Comparison of ENCODE assay signal across 24 cellular contexts in genomic region chr1:1089731-1090423, GRCh38. TPM values are rescaled to one million over a fixed set of nuclear protein-coding genes. Genes with fewer than 3 reads are reported as not detected.
DNase-seq lines count a peak whose midpoint lies in the region; ATAC-seq, FAIRE-seq and TF ChIP-seq lines count a peak whose summit lies in the region.
"Had no signal": no experiment of that assay in that cellular context is flagged by ENCODE, and none has a peak within 500 bp of the region (broad histone marks: within the 10 kb centered on the region; RNA-seq: fewer than 3 reads in every experiment).

No MANE protein-coding gene starts in this region.

- no peaks in the 10 kb centered on the region for H3K4me1 Mint-ChIP-seq in mesothelial cell of epicardium
- peaks cover 0 to 6% (median 2%) of the 10 kb centered on the region in 4 donors for H3K4me1 Mint-ChIP-seq in naive thymus-derived CD8-positive, alpha-beta T cell

- intact Hi-C loops in Right ventricle myocardium superior (cut with DNase I) (no loop called here), K562 (cut with micrococcal nuclease) (no loop called here), aorta (cut with DNase I) (no loop called here)

- H3K4me2 ChIP-seq in K562 (ENCODE audit: insufficient read depth, low read length), result no peak overlapping the region

- in situ Hi-C loops in K562 (cut with MboI), result no loop called here

- H3K9me3 Mint-ChIP-seq in mesothelial cell of epicardium, result peaks cover 3% of the 10 kb centered on the region
- peaks cover 0 to 2% (median 0%) of the 10 kb centered on the region in 9 donors for H3K9me3 Mint-ChIP-seq in naive thymus-derived CD8-positive, alpha-beta T cell
- H3K9me3 Mint-ChIP-seq: CD4-positive, CD25-positive, alpha-beta regulatory T cell; natural killer cell treated with Interleukin-12 subunit alpha and Interleukin-12 subunit beta and Interleukin-15 and Interleukin-18, amount 100 ng/mL, for 72 hours had no signal

- peak overlapping the region in 1 of 2 experiments; percentile 68; a peak in 1 of 4 replicates for H3K9ac ChIP-seq in K562 (ENCODE audit: insufficient read depth in 1 of 2, low read depth in 2 of 2, low read length in 2 of 2)

- WGBS in K562 (ENCODE audit: insufficient coverage, low coverage, missing lambda C conversion rate), result 88% methylated on average over 21 of the region's 22 CpGs
- 94 to 95% methylated on average over 22 of the region's 22 CpGs for WGBS in aorta, 2 donors

- H3K27ac ChIP-seq in right atrium auricular region (no peak overlapping the region), K562 (ENCODE audit: extremely low read depth, low read depth, low read length) (no peak overlapping the region), aorta (ENCODE audit: low read depth in 1 of 2, low read length in 2 of 2) (no peak overlapping the region)
- H3K27ac ChIP-seq: uterus had no signal

- H3K4me1 ChIP-seq in right atrium auricular region, result no peaks in the 10 kb centered on the region
- peaks cover 0 to 64% of the 10 kb centered on the region in 2 experiments; a peak in 3 of 5 replicates for H3K4me1 ChIP-seq in K562 (replicated peaks in 1 of 2; ENCODE audit: control insufficient read depth in 2 of 2, insufficient read depth in 2 of 2, low read length in 2 of 2)
- no peaks in the 10 kb centered on the region for H3K4me1 ChIP-seq in aorta (ENCODE audit: control insufficient read depth in 1 of 2, insufficient read depth in 2 of 2, low read length in 2 of 2)
- H3K4me1 ChIP-seq: HAP-1, uterus had no signal

- TF ChIP-seq EP300 in K562 (IDR thresholded peaks at IDR 0.05; ENCODE audit: low read length), result no peak

- H4K20me1 ChIP-seq in K562 (replicated peaks; ENCODE audit: control insufficient read depth, insufficient read depth, low read length), result no peaks in the 10 kb centered on the region

- POLR2A ChIA-PET in K562 (lab: Yijun Ruan, JAX), result interaction anchor here (0.6 to 0.7 kb wide), 3 partner anchors 14 to 88 kb away, joined by 3 to 4 read pairs (median 3); no protein-coding TSS in a partner anchor
- POLR2A ChIA-PET in naive thymus-derived CD8-positive, alpha-beta T cell (lab: Charles Lee), result no interaction called here

- H3K4me3 Mint-ChIP-seq in mesothelial cell of epicardium, result no peak overlapping the region
- no peak overlapping the region for H3K4me3 Mint-ChIP-seq in naive thymus-derived CD8-positive, alpha-beta T cell
- H3K4me3 Mint-ChIP-seq: CD4-positive, CD25-positive, alpha-beta regulatory T cell; natural killer cell treated with Interleukin-12 subunit alpha and Interleukin-12 subunit beta and Interleukin-15 and Interleukin-18, amount 100 ng/mL, for 72 hours had no signal

- H3K9me3 ChIP-seq in right atrium auricular region (no peaks in the 10 kb centered on the region), K562 (replicated peaks; ENCODE audit: control insufficient read depth, insufficient read depth, low read depth, low read length) (peaks cover 2% of the 10 kb centered on the region; the same call in 1 of the 2 replicates), aorta (ENCODE audit: control insufficient read depth, low read length) (no peaks in the 10 kb centered on the region)
- H3K9me3 ChIP-seq: HAP-1, uterus had no signal

- no peak for ATAC-seq in Right ventricle myocardium superior (ENCODE audit: poor library complexity)
- ATAC-seq in K562, result no peak
- no peak for ATAC-seq in aorta (ENCODE audit: low FRiP score)
- no peak for ATAC-seq in naive thymus-derived CD8-positive, alpha-beta T cell
- ATAC-seq: natural killer cell treated with Interleukin-12 subunit alpha and Interleukin-12 subunit beta and Interleukin-15 and Interleukin-18, amount 100 ng/mL, for 72 hours had no signal

- H3K4me3 ChIP-seq in right atrium auricular region, result no peak overlapping the region
- no peak overlapping the region for H3K4me3 ChIP-seq in K562
- H3K4me3 ChIP-seq in aorta (ENCODE audit: low read length in 2 of 2), result no peak overlapping the region
- H3K4me3 ChIP-seq: HAP-1, uterus had no signal

- H3K79me2 ChIP-seq in K562 (ENCODE audit: control insufficient read depth, insufficient read depth, low read length), result no peaks in the 10 kb centered on the region

- CTCF ChIA-PET in K562 (lab: Yijun Ruan, JAX; ENCODE audit: low intra/inter-chr PET ratio), result no interaction called here

- DNase-seq in Right ventricle myocardium superior, result peak; percentile 23
- no peak for DNase-seq in right atrium auricular region (ENCODE audit: low spot score)
- no peak for DNase-seq in K562 (ENCODE audit: extremely low read depth in 1 of 4, low spot score in 3 of 4)
- peak; percentile 18 to 30 for DNase-seq in mesothelial cell of epicardium (ENCODE audit: low spot score in 2 of 2, unreplicated experiment in 2 of 2)
- peak; percentile 40 to 73 for DNase-seq in aorta
- DNase-seq in DMS114 treated with DMSO at 0.1 percent for 48 hours (lab: John Stamatoyannopoulos, UW; ENCODE audit: unreplicated experiment), result no peak
- DNase-seq in naive thymus-derived CD8-positive, alpha-beta T cell, result no peak
- DNase-seq in NCI-H2029 (lab: John Stamatoyannopoulos, UW), result no peak
- DNase-seq: CD4-positive, CD25-positive, alpha-beta regulatory T cell; cortex of kidney; DMS 273 treated with DMSO at 0.1 percent for 48 hours; NCI-H146; NCI-H2171; NCI-H526; RPMI8226; substantia nigra; T1000; uterus had no signal

- H3K27me3 ChIP-seq in right atrium auricular region, result no peaks in the 10 kb centered on the region
- H3K27me3 ChIP-seq in K562 (ENCODE audit: control insufficient read depth in 2 of 2, insufficient read depth in 2 of 2, low read length in 2 of 2), result no peaks in the 10 kb centered on the region
- H3K27me3 ChIP-seq in aorta (ENCODE audit: control insufficient read depth in 1 of 2, insufficient read depth in 2 of 2, low read length in 1 of 2), result no peaks in the 10 kb centered on the region
- H3K27me3 ChIP-seq: uterus had no signal

- H3K9me1 ChIP-seq in K562 (ENCODE audit: control insufficient read depth, insufficient read depth, low read length), result peaks cover 5% of the 10 kb centered on the region

- TF ChIP-seq RAD21 in K562 (CRISPR knock-in tag; conservative IDR thresholded peaks at IDR 0.05 in 1 of 2, IDR thresholded peaks at IDR 0.05 in 1 of 2), result no peak

- no peak overlapping the region for H3K27ac Mint-ChIP-seq in mesothelial cell of epicardium
- H3K27ac Mint-ChIP-seq in naive thymus-derived CD8-positive, alpha-beta T cell, result peak overlapping the region in 2 of 10 donors; percentile 43 to 59
- H3K27ac Mint-ChIP-seq: CD4-positive, CD25-positive, alpha-beta regulatory T cell; natural killer cell treated with Interleukin-12 subunit alpha and Interleukin-12 subunit beta and Interleukin-15 and Interleukin-18, amount 100 ng/mL, for 72 hours had no signal

- no TSS peak for BruUV-seq in K562 (replicated peaks; lab: Mats Ljungman, UMichigan)

- TF ChIP-seq CTCF in right atrium auricular region (IDR thresholded peaks at IDR 0.05), result no peak
- no peak for TF ChIP-seq CTCF in K562 (IDR thresholded peaks at IDR 0.05 in 2 of 3, conservative IDR thresholded peaks at IDR 0.05 in 1 of 3; ENCODE audit: insufficient read depth in 2 of 3, low read depth in 1 of 3, low read length in 3 of 3)
- no peak for TF ChIP-seq CTCF in mesothelial cell of epicardium (IDR thresholded peaks at IDR 0.05; ENCODE audit: unreplicated experiment)

- H3K36me3 ChIP-seq in right atrium auricular region (no peaks in the 10 kb centered on the region), K562 (ENCODE audit: control insufficient read depth, insufficient read depth, low read length) (peaks cover 13% of the 10 kb centered on the region; the same call in 1 of the 3 replicates), aorta (ENCODE audit: control insufficient read depth in 1 of 2, insufficient read depth in 2 of 2, low read length in 1 of 2) (no peaks in the 10 kb centered on the region)
- H3K36me3 ChIP-seq: HAP-1, uterus had no signal

- no peak overlapping the region for H2AFZ ChIP-seq in K562 (ENCODE audit: low read depth, low read length)

- no peaks in the 10 kb centered on the region for H3K27me3 Mint-ChIP-seq in mesothelial cell of epicardium (ENCODE audit: low read depth)
- H3K27me3 Mint-ChIP-seq in naive thymus-derived CD8-positive, alpha-beta T cell, result no peaks in the 10 kb centered on the region
- H3K27me3 Mint-ChIP-seq: CD4-positive, CD25-positive, alpha-beta regulatory T cell; natural killer cell treated with Interleukin-12 subunit alpha and Interleukin-12 subunit beta and Interleukin-15 and Interleukin-18, amount 100 ng/mL, for 72 hours had no signal

- no peak for TF ChIP-seq POLR2A in K562 (conservative IDR thresholded peaks at IDR 0.05)

- peaks cover 7% of the 10 kb centered on the region for H3K36me3 Mint-ChIP-seq in mesothelial cell of epicardium
- H3K36me3 Mint-ChIP-seq in naive thymus-derived CD8-positive, alpha-beta T cell, result peaks cover 0 to 4% (median 0%) of the 10 kb centered on the region in 3 donors
- H3K36me3 Mint-ChIP-seq: CD4-positive, CD25-positive, alpha-beta regulatory T cell; natural killer cell treated with Interleukin-12 subunit alpha and Interleukin-12 subunit beta and Interleukin-15 and Interleukin-18, amount 100 ng/mL, for 72 hours had no signal

- FAIRE-seq in K562 (lab: Jason Lieb, UNC), result no peak
- FAIRE-seq: endometrium had no signal

RNA-seq across cellular contexts. Expression of gene RNF223, which starts 15.8 kb away (rescaled TPM):
- not detected for total RNA-seq in Right ventricle myocardium superior
- total RNA-seq in right atrium auricular region, result not detected
- 0.35 TPM in 1 of 2 replicates, not detected in the other for total RNA-seq in K562 (2011; cell fraction: chromatin; rRNA removed; ENCODE audit: low replicate concordance)
- 0.17 TPM in 1 of 2 replicates, not detected in the other for total RNA-seq in K562 (2011; cell fraction: nucleolus; rRNA removed)
- not detected in 2 replicates for total RNA-seq in K562 (2011; cell fraction: nucleoplasm; rRNA removed)
- 0.32 TPM in 1 of 2 replicates, not detected in the other for total RNA-seq in K562 (2014; rRNA removed)
- not detected in 2 replicates for total RNA-seq in K562 (2014; rRNA removed; fragmentation: Illumina TruSeq; extraction: Trizol)
- not detected in 2 replicates for total RNA-seq in K562 (2015; rRNA removed; fragmentation: Illumina TruSeq; extraction: Trizol)
- not detected in 2 replicates for total RNA-seq in K562 (2021)
- 0.04 TPM in 2 replicates for polyA plus RNA-seq in K562 (2011; rRNA removed)
- 0.04 and 0.06 TPM in 2 replicates for polyA plus RNA-seq in K562 (2011; cell fraction: cytosol; rRNA removed)
- polyA plus RNA-seq in K562 (2011; cell fraction: nucleus; rRNA removed), result 0.06 and 0.07 TPM in 2 replicates
- 0.04 and 0.11 TPM in 2 replicates for polyA plus RNA-seq in K562 (2012)
- polyA plus RNA-seq in K562 (2014; fragmentation: Illumina TruSeq; extraction: Trizol), result not detected in 2 replicates
- polyA plus RNA-seq in K562 (2014; fragmentation: Nextera tagmentation; extraction: Ambion mirVana), result not detected
- not detected in 2 replicates for polyA plus RNA-seq in K562 (2014; rRNA removed)
- polyA minus RNA-seq in K562 (2011; rRNA and poly(A)+ RNA removed), result not detected in 2 replicates
- polyA minus RNA-seq in K562 (2011; cell fraction: cytosol; rRNA and poly(A)+ RNA removed), result not detected in 2 replicates
- 0.13 and 0.22 TPM in 2 replicates for polyA minus RNA-seq in K562 (2011; cell fraction: nucleus; rRNA and poly(A)+ RNA removed)
- 0.27 to 0.57 TPM (median 0.40 TPM) in 3 replicates for total RNA-seq in mesothelial cell of epicardium
- not detected for total RNA-seq in aorta
- not detected for polyA plus RNA-seq in aorta
- total RNA-seq in naive thymus-derived CD8-positive, alpha-beta T cell, result not detected
- not detected for polyA plus RNA-seq in naive thymus-derived CD8-positive, alpha-beta T cell
- total RNA-seq: CD4-positive, CD25-positive, alpha-beta regulatory T cell; fibroblast of lung; glomerular endothelial cell; natural killer cell treated with Interleukin-12 subunit alpha and Interleukin-12 subunit beta and Interleukin-15 and Interleukin-18, amount 100 ng/mL, for 72 hours; uterus had no signal
- polyA plus RNA-seq: AG04450; CD4-positive, CD25-positive, alpha-beta regulatory T cell; fibroblast of lung had no signal

RNA-seq across cellular contexts. Expression of gene C1orf159, which starts 26.0 kb away (rescaled TPM):
- total RNA-seq in Right ventricle myocardium superior (2.4 TPM), right atrium auricular region (1 to 10 TPM; 4.4 to 4.6 TPM), K562 (2014; rRNA removed) (34.0 and 50.2 TPM in 2 replicates), K562 (2014; rRNA removed; fragmentation: Illumina TruSeq; extraction: Trizol) (1.0 and 1.4 TPM in 2 replicates), K562 (2015; rRNA removed; fragmentation: Illumina TruSeq; extraction: Trizol) (10.6 and 12.2 TPM in 2 replicates), K562 (2021) (42.3 and 46.4 TPM in 2 replicates), mesothelial cell of epicardium (28.4 to 32.8 TPM (median 31.8 TPM) in 3 replicates), aorta (10 to 100 TPM in 1 of 2 donors, 1 to 10 TPM in 1; 9.3 to 13.6 TPM)
- total RNA-seq in K562 (2011; cell fraction: chromatin; rRNA removed; ENCODE audit: low replicate concordance), result 35.9 and 114 TPM in 2 replicates
- total RNA-seq in K562 (2011; cell fraction: nucleolus; rRNA removed), result 121 and 123 TPM in 2 replicates
- 60.4 and 67.1 TPM in 2 replicates for total RNA-seq in K562 (2011; cell fraction: nucleoplasm; rRNA removed)
- polyA plus RNA-seq in K562 (2011; rRNA removed) (13.2 and 23.8 TPM in 2 replicates), K562 (2014; fragmentation: Illumina TruSeq; extraction: Trizol) (6.3 and 17.8 TPM in 2 replicates), K562 (2014; fragmentation: Nextera tagmentation; extraction: Ambion mirVana) (under 1 TPM; 0.28 to 0.60 TPM), K562 (2014; rRNA removed) (52.8 and 54.9 TPM in 2 replicates), aorta (10 to 100 TPM in 1 of 2 donors, 1 to 10 TPM in 1; 4.0 to 35.4 TPM)
- 21.2 and 54.5 TPM in 2 replicates for polyA plus RNA-seq in K562 (2011; cell fraction: cytosol; rRNA removed)
- polyA plus RNA-seq in K562 (2011; cell fraction: nucleus; rRNA removed), result 125 and 192 TPM in 2 replicates
- 23.9 and 32.3 TPM in 2 replicates for polyA plus RNA-seq in K562 (2012)
- polyA minus RNA-seq in K562 (2011; rRNA and poly(A)+ RNA removed), result 3.2 and 3.9 TPM in 2 replicates
- 12.4 and 13.6 TPM in 2 replicates for polyA minus RNA-seq in K562 (2011; cell fraction: cytosol; rRNA and poly(A)+ RNA removed)
- polyA minus RNA-seq in K562 (2011; cell fraction: nucleus; rRNA and poly(A)+ RNA removed), result 34.3 and 38.5 TPM in 2 replicates
- total RNA-seq in naive thymus-derived CD8-positive, alpha-beta T cell, result 10 to 100 TPM; 24.9 to 26.5 TPM
- 10 to 100 TPM in 1 of 3 donors, 1 to 10 TPM in 2; 3.2 to 10.7 (median 6.2) TPM for polyA plus RNA-seq in naive thymus-derived CD8-positive, alpha-beta T cell

Comparison
In these comparisons a context has a peak if more than half of its experiments do, and no peak if none do; other contexts are left out.
1. DNase-seq: peak in Right ventricle myocardium superior (single experiment), mesothelial cell of epicardium (2 of 2) and aorta (2 of 2); none in right atrium auricular region (single experiment), K562 (0 of 4), DMS114 treated with DMSO at 0.1 percent for 48 hours (single experiment), naive thymus-derived CD8-positive, alpha-beta T cell (0 of 10) and NCI-H2029 (single experiment).